Comparison of ENCODE assay signal across 24 cellular contexts in the genomic region with DNA sequence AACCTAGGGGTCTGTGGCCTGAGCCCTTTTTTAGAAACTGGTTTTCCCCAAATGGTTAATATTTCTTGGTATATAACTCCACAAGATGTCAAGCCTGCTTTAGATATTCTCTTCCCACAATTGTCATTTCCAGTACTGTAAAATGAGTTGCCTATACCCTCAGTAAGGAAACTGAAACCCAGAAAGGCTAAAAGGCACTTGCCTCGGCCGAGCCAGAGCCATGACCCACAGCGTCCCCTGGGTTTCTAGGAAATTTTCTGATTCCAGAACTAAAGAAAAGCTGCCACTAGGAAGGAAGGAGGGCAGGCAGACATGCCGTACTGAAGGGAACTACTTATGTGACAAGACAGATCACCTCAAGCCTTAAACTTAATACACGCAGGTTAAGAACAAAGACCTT. TPM values are rescaled to one million over a fixed set of nuclear protein-coding genes. Genes with fewer than 3 reads are reported as not detected.
DNase-seq lines count a peak whose midpoint lies in the region; ATAC-seq and TF ChIP-seq lines count a peak whose summit lies in the region.
"Had no signal": no experiment of that assay in that cellular context is flagged by ENCODE, and none has a peak within 500 bp of the region (broad histone marks: within the 10 kb centered on the region; RNA-seq: fewer than 3 reads in every experiment).

No MANE protein-coding gene starts in this region.

- H3K27me3 ChIP-seq in iPS-15b (ENCODE audit: control insufficient read depth, insufficient read depth, low read length) (no peaks in the 10 kb centered on the region), subcutaneous abdominal adipose tissue (ENCODE audit: control insufficient read depth in 5 of 5, insufficient read depth in 4 of 5, low read length in 5 of 5) (no peaks in the 10 kb centered on the region)
- H3K27me3 ChIP-seq: pancreas, SJCRH30 had no signal

- TF ChIP-seq CTCF in WTC11 (IDR thresholded peaks at IDR 0.05): no peak

- POLR2A ChIA-PET in activated naive CD8-positive, alpha-beta T cell treated with anti-CD3 and anti-CD28 coated beads, Interleukin-2, amount 10 ng/mL, durations not matched to agents 7 days and 5 days (lab: Charles Lee): no interaction called here
- POLR2A ChIA-PET in WTC11 (lab: Charles Lee): no interaction called here

- H3K36me3 ChIP-seq in iPS-15b (ENCODE audit: control insufficient read depth, insufficient read depth, low read length) (no peaks in the 10 kb centered on the region), subcutaneous abdominal adipose tissue (ENCODE audit: control insufficient read depth in 5 of 5, insufficient read depth in 5 of 5, low read length in 5 of 5) (no peaks in the 10 kb centered on the region)
- H3K36me3 ChIP-seq: pancreas, SJCRH30 had no signal

- peak overlapping the region; percentile 2 for H3K9ac ChIP-seq in iPS-15b (ENCODE audit: low read depth, low read length)
- peak overlapping the region in 3 of 5 donors; percentile 31 to 64 (median 32) for H3K9ac ChIP-seq in subcutaneous abdominal adipose tissue (ENCODE audit: low read length in 5 of 5)

- H3K36me3 Mint-ChIP-seq in activated naive CD8-positive, alpha-beta T cell treated with anti-CD3 and anti-CD28 coated beads, Interleukin-2, amount 10 ng/mL, durations not matched to agents 7 days and 5 days: peaks cover 43% of the 10 kb centered on the region
- H3K36me3 Mint-ChIP-seq in activated naive CD8-positive, alpha-beta T cell treated with anti-CD3 and anti-CD28 coated beads for 36 hours: no peaks in the 10 kb centered on the region
- no peaks in the 10 kb centered on the region for H3K36me3 Mint-ChIP-seq in WTC11

- H3K4me3 Mint-ChIP-seq in activated naive CD8-positive, alpha-beta T cell treated with anti-CD3 and anti-CD28 coated beads, Interleukin-2, amount 10 ng/mL, durations not matched to agents 7 days and 5 days: peak overlapping the region; percentile 53
- H3K4me3 Mint-ChIP-seq in activated naive CD8-positive, alpha-beta T cell treated with anti-CD3 and anti-CD28 coated beads for 36 hours: no peak overlapping the region
- H3K4me3 Mint-ChIP-seq in WTC11: no peak overlapping the region
- H3K4me3 Mint-ChIP-seq: stimulated activated naive CD8-positive, alpha-beta T cell treated with anti-CD3 and anti-CD28 coated beads, Interleukin-15, amount 100 ng/mL, for 72 hours had no signal

- no peaks in the 10 kb centered on the region for H3K9me3 ChIP-seq in iPS-15b (ENCODE audit: control insufficient read depth, insufficient read depth, low read length)
- H3K9me3 ChIP-seq in subcutaneous abdominal adipose tissue (ENCODE audit: control insufficient read depth in 5 of 5, low read length in 5 of 5): no peaks in the 10 kb centered on the region
- H3K9me3 ChIP-seq: pancreas, SJCRH30 had no signal

- no peak overlapping the region for H3K27ac Mint-ChIP-seq in activated naive CD8-positive, alpha-beta T cell treated with anti-CD3 and anti-CD28 coated beads, Interleukin-2, amount 10 ng/mL, durations not matched to agents 7 days and 5 days
- H3K27ac Mint-ChIP-seq in activated naive CD8-positive, alpha-beta T cell treated with anti-CD3 and anti-CD28 coated beads for 36 hours: no peak overlapping the region
- 0 out of 2 replicates have a peak overlapping the region, but pooled peaks have one; percentile 37 for H3K27ac Mint-ChIP-seq in WTC11
- H3K27ac Mint-ChIP-seq: stimulated activated naive CD8-positive, alpha-beta T cell treated with anti-CD3 and anti-CD28 coated beads, Interleukin-15, amount 100 ng/mL, for 72 hours had no signal

- peaks cover 9% of the 10 kb centered on the region for H3K27me3 Mint-ChIP-seq in activated naive CD8-positive, alpha-beta T cell treated with anti-CD3 and anti-CD28 coated beads, Interleukin-2, amount 10 ng/mL, durations not matched to agents 7 days and 5 days
- peaks cover 25% of the 10 kb centered on the region for H3K27me3 Mint-ChIP-seq in activated naive CD8-positive, alpha-beta T cell treated with anti-CD3 and anti-CD28 coated beads for 36 hours
- no peaks in the 10 kb centered on the region for H3K27me3 Mint-ChIP-seq in WTC11 (ENCODE audit: low read depth)

- H3K4me1 ChIP-seq in iPS-15b (ENCODE audit: control insufficient read depth, insufficient read depth, low read length) (peaks cover 4% of the 10 kb centered on the region), subcutaneous abdominal adipose tissue (ENCODE audit: control insufficient read depth in 5 of 5, insufficient read depth in 5 of 5, low read length in 5 of 5) (peaks cover 8 to 39% (median 38%) of the 10 kb centered on the region in 5 donors)
- H3K4me1 ChIP-seq: pancreas had no signal

- no peak for DNase-seq in activated naive CD8-positive, alpha-beta T cell treated with anti-CD3 and anti-CD28 coated beads, Interleukin-2, amount 10 ng/mL, durations not matched to agents 7 days and 5 days
- no peak for DNase-seq in activated naive CD8-positive, alpha-beta T cell treated with anti-CD3 and anti-CD28 coated beads for 36 hours
- DNase-seq in WTC11 (ENCODE audit: low spot score) (no peak), globus pallidus (ENCODE audit: low spot score) (no peak)
- DNase-seq: activated CD4-positive, CD25-positive, alpha-beta regulatory T cell treated with anti-CD3 and anti-CD28 coated beads, Interleukin-2, amount 50 U/mL, for 72 hours; activated CD8-positive, alpha-beta memory T cell treated with anti-CD3 and anti-CD28 coated beads, Interleukin-2, amount 50 U/mL, for 4 hours; activated naive CD4-positive, alpha-beta T cell treated with Interleukin-2 at 50 U/mL for 16 hours; foreskin melanocyte; Kasumi-1; NCI-H1417; NCI-H2171 treated with DMSO at 0.1 percent for 48 hours; NCI-H748 treated with DMSO at 0.1 percent for 48 hours; pancreas; PC-3; SJCRH30; stimulated activated CD4-positive, alpha-beta T cell treated with anti-CD3 and anti-CD28 coated beads, Interleukin-2, amount 100 ng/mL, for 24 hours; stimulated activated naive CD8-positive, alpha-beta T cell treated with anti-CD3 and anti-CD28 coated beads, Interleukin-15, amount 100 ng/mL, for 72 hours; T-helper 9 cell had no signal

- no peak overlapping the region for H3K4me3 ChIP-seq in iPS-15b (ENCODE audit: low read depth, low read length)
- H3K4me3 ChIP-seq in subcutaneous abdominal adipose tissue (ENCODE audit: low read depth in 1 of 5, low read length in 5 of 5): peak overlapping the region in 3 of 5 donors; percentile 10 to 33 (median 31)
- H3K4me3 ChIP-seq: pancreas, SJCRH30 had no signal

- ATAC-seq in activated naive CD8-positive, alpha-beta T cell treated with anti-CD3 and anti-CD28 coated beads, Interleukin-2, amount 10 ng/mL, durations not matched to agents 7 days and 5 days (ENCODE audit: low read depth): no peak
- ATAC-seq in WTC11 (peak; percentile 86), HG03097 (IDR thresholded peaks at IDR 0.05; ENCODE audit: low FRiP score, unreplicated experiment) (no peak), GM21423 (IDR thresholded peaks at IDR 0.05; ENCODE audit: unreplicated experiment) (no peak)
- ATAC-seq: HCT116; pancreas; PC-3; stimulated activated naive CD8-positive, alpha-beta T cell treated with anti-CD3 and anti-CD28 coated beads, Interleukin-15, amount 100 ng/mL, for 72 hours had no signal

- H3K9me3 Mint-ChIP-seq in activated naive CD8-positive, alpha-beta T cell treated with anti-CD3 and anti-CD28 coated beads, Interleukin-2, amount 10 ng/mL, durations not matched to agents 7 days and 5 days: no peaks in the 10 kb centered on the region
- H3K9me3 Mint-ChIP-seq in activated naive CD8-positive, alpha-beta T cell treated with anti-CD3 and anti-CD28 coated beads for 36 hours: no peaks in the 10 kb centered on the region
- 0 out of 2 replicates have a peak, but pooled peaks cover under 1% of the 10 kb centered on the region for H3K9me3 Mint-ChIP-seq in WTC11
- H3K9me3 Mint-ChIP-seq: stimulated activated naive CD8-positive, alpha-beta T cell treated with anti-CD3 and anti-CD28 coated beads, Interleukin-15, amount 100 ng/mL, for 72 hours had no signal

- CTCF ChIA-PET in WTC11 (lab: Charles Lee): no interaction called here

- peak overlapping the region; percentile 82 for H3K27ac ChIP-seq in subcutaneous abdominal adipose tissue (ENCODE audit: low read depth, low read length)
- H3K27ac ChIP-seq: pancreas, SJCRH30 had no signal

- peaks cover 28% of the 10 kb centered on the region for H3K4me1 Mint-ChIP-seq in activated naive CD8-positive, alpha-beta T cell treated with anti-CD3 and anti-CD28 coated beads, Interleukin-2, amount 10 ng/mL, durations not matched to agents 7 days and 5 days
- peaks cover 6% of the 10 kb centered on the region for H3K4me1 Mint-ChIP-seq in activated naive CD8-positive, alpha-beta T cell treated with anti-CD3 and anti-CD28 coated beads for 36 hours
- peaks cover 35% of the 10 kb centered on the region for H3K4me1 Mint-ChIP-seq in WTC11
- H3K4me1 Mint-ChIP-seq: stimulated activated naive CD8-positive, alpha-beta T cell treated with anti-CD3 and anti-CD28 coated beads, Interleukin-15, amount 100 ng/mL, for 72 hours had no signal

TF ChIP-seq in WTC11, 78 proteins besides CTCF, POLR2A, EP300 and RAD21 (continues in another document):
- TF ChIP-seq, protein P1, sequence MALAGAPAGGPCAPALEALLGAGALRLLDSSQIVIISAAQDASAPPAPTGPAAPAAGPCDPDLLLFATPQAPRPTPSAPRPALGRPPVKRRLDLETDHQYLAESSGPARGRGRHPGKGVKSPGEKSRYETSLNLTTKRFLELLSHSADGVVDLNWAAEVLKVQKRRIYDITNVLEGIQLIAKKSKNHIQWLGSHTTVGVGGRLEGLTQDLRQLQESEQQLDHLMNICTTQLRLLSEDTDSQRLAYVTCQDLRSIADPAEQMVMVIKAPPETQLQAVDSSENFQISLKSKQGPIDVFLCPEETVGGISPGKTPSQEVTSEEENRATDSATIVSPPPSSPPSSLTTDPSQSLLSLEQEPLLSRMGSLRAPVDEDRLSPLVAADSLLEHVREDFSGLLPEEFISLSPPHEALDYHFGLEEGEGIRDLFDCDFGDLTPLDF (CRISPR knock-in tag; IDR thresholded peaks at IDR 0.05): no peak
- TF ChIP-seq ERG (CRISPR knock-in tag; IDR thresholded peaks at IDR 0.05) (no peak), GRHL2 (CRISPR knock-in tag; IDR thresholded peaks at IDR 0.05; ENCODE audit: insufficient replicate concordance, severe bottlenecking) (no peak)

RNA-seq across cellular contexts. Expression of gene ATP8B4, which starts 59.1 kb away (rescaled TPM):
- total RNA-seq in activated naive CD8-positive, alpha-beta T cell treated with anti-CD3 and anti-CD28 coated beads, Interleukin-2, amount 10 ng/mL, durations not matched to agents 7 days and 5 days: 10 to 100 TPM; 25.0 to 30.3 TPM
- 1 to 10 TPM; 3.4 to 3.5 TPM for total RNA-seq in activated naive CD8-positive, alpha-beta T cell treated with anti-CD3 and anti-CD28 coated beads for 36 hours
- 0.23 to 0.37 TPM (median 0.27 TPM) in 3 replicates for total RNA-seq in WTC11 (2021)
- total RNA-seq: endothelial cell of umbilical vein, PC-3 had no signal

Comparison
In these comparisons a context has a peak if more than half of its experiments do, and no peak if none do; other contexts are left out.
1. RNA of gene ATP8B4, which starts 59.1 kb away (total RNA-seq): 25.0 to 30.3 TPM in activated naive CD8-positive, alpha-beta T cell treated with anti-CD3 and anti-CD28 coated beads, Interleukin-2, amount 10 ng/mL, durations not matched to agents 7 days and 5 days; 3.4 to 3.5 TPM in activated naive CD8-positive, alpha-beta T cell treated with anti-CD3 and anti-CD28 coated beads for 36 hours and 0.23 to 0.37 TPM in WTC11; every median in the first group is over 4 times any median in the second.